In genomic region chr13:42594577-42595571, GRCh38 we compare ENCODE assay signal across 8 cellular contexts. TPM values are rescaled to one million over a fixed set of nuclear protein-coding genes. Genes with fewer than 3 reads are reported as not detected.
DNase-seq lines count a peak whose midpoint lies in the region; ATAC-seq and TF ChIP-seq lines count a peak whose summit lies in the region.

No MANE protein-coding gene starts in this region.

- H3K9ac ChIP-seq in DND-41 (ENCODE audit: low read depth, low read length): no peak overlapping the region

- CTCF ChIA-PET in activated CD8-positive, alpha-beta T cell treated with anti-CD3 and anti-CD28 coated beads for 36 hours (lab: Charles Lee): interaction anchor here (0.6 to 2.1 kb wide), 41 partner anchors 9 to 470 kb away, joined by 3 to 14 read pairs (median 4); no protein-coding TSS in a partner anchor

- no peaks in the 10 kb centered on the region for H3K9me3 ChIP-seq in DND-41 (ENCODE audit: insufficient read depth, low read length, severe bottlenecking)

- H3K36me3 ChIP-seq in DND-41 (ENCODE audit: insufficient read depth, low read length): no peaks in the 10 kb centered on the region

- intact Hi-C loops in activated CD8-positive, alpha-beta T cell treated with anti-CD3 and anti-CD28 coated beads for 36 hours (cut with micrococcal nuclease): no loop called here

- no peaks in the 10 kb centered on the region for H3K4me1 ChIP-seq in DND-41 (ENCODE audit: insufficient read depth, low read length)

- no peak overlapping the region for H3K4me3 Mint-ChIP-seq in activated CD8-positive, alpha-beta T cell treated with anti-CD3 and anti-CD28 coated beads for 36 hours
- H3K4me3 Mint-ChIP-seq in endothelial cell (ENCODE audit: unreplicated experiment): no peak overlapping the region

- H3K27ac ChIP-seq in DND-41 (ENCODE audit: low read length): no peak overlapping the region

- H3K79me2 ChIP-seq in DND-41 (ENCODE audit: insufficient read depth, low read length): no peaks in the 10 kb centered on the region

- H3K27ac Mint-ChIP-seq in activated CD8-positive, alpha-beta T cell treated with anti-CD3 and anti-CD28 coated beads for 36 hours: no peak overlapping the region
- no peak overlapping the region for H3K27ac Mint-ChIP-seq in endothelial cell (ENCODE audit: unreplicated experiment)

- no peaks in the 10 kb centered on the region for H3K36me3 Mint-ChIP-seq in activated CD8-positive, alpha-beta T cell treated with anti-CD3 and anti-CD28 coated beads for 36 hours (ENCODE audit: low read depth)
- no peaks in the 10 kb centered on the region for H3K36me3 Mint-ChIP-seq in endothelial cell (ENCODE audit: low read depth, unreplicated experiment)

- no peak overlapping the region for H2AFZ ChIP-seq in DND-41 (ENCODE audit: low read depth, low read length)

- H3K9me3 Mint-ChIP-seq in activated CD8-positive, alpha-beta T cell treated with anti-CD3 and anti-CD28 coated beads for 36 hours: no peaks in the 10 kb centered on the region
- no peaks in the 10 kb centered on the region for H3K9me3 Mint-ChIP-seq in endothelial cell (ENCODE audit: unreplicated experiment)

- H3K27me3 Mint-ChIP-seq in activated CD8-positive, alpha-beta T cell treated with anti-CD3 and anti-CD28 coated beads for 36 hours: peaks cover 6% of the 10 kb centered on the region
- no peaks in the 10 kb centered on the region for H3K27me3 Mint-ChIP-seq in endothelial cell (ENCODE audit: unreplicated experiment)

- H4K20me1 ChIP-seq in DND-41 (ENCODE audit: insufficient read depth, low read length): no peaks in the 10 kb centered on the region

- POLR2A ChIA-PET in activated CD8-positive, alpha-beta T cell treated with anti-CD3 and anti-CD28 coated beads for 36 hours (lab: Charles Lee): interaction anchor here (0.7 kb wide), 1 partner anchor 30 kb away, joined by 3 read pairs; no protein-coding TSS in a partner anchor

- peaks cover 2% of the 10 kb centered on the region for H3K27me3 ChIP-seq in DND-41 (ENCODE audit: insufficient read depth, low read length, poor library complexity)

- no peak overlapping the region for H3K4me3 ChIP-seq in DND-41 (ENCODE audit: low read depth in 1 of 2, low read length in 2 of 2)

- H3K4me1 Mint-ChIP-seq in activated CD8-positive, alpha-beta T cell treated with anti-CD3 and anti-CD28 coated beads for 36 hours (ENCODE audit: low read depth): peaks cover 2% of the 10 kb centered on the region
- no peaks in the 10 kb centered on the region for H3K4me1 Mint-ChIP-seq in endothelial cell (ENCODE audit: unreplicated experiment)

- peak; percentile 87 for TF ChIP-seq CTCF in DND-41 (IDR thresholded peaks at IDR 0.05; ENCODE audit: borderline replicate concordance, extremely low read depth, low read length, poor library complexity, severe bottlenecking)
- peak; percentile 89 for TF ChIP-seq CTCF in activated CD8-positive, alpha-beta T cell treated with anti-CD3 and anti-CD28 coated beads for 36 hours (IDR thresholded peaks at IDR 0.05)
- peak; percentile 94 for TF ChIP-seq CTCF in endothelial cell (IDR thresholded peaks at IDR 0.05; ENCODE audit: unreplicated experiment)

- DNase-seq in DND-41 (peak; percentile 57), NCI-H69 (lab: John Stamatoyannopoulos, UW) (peak; percentile 59), endothelial cell (ENCODE audit: low spot score) (peak; percentile 56), middle frontal gyrus (ENCODE audit: extremely low spot score, low spot score) (peak; percentile 51)
- DNase-seq in activated CD8-positive, alpha-beta T cell treated with anti-CD3 and anti-CD28 coated beads for 36 hours: peak; percentile 63
- DNase-seq in stimulated activated naive CD8-positive, alpha-beta T cell treated with anti-CD3 and anti-CD28 coated beads, Interleukin-15, Interleukin-2, amounts not matched to agents 100 U/mL and 50 U/mL, for 24 hours: peak; percentile 50

- no peak overlapping the region for H3K4me2 ChIP-seq in DND-41 (ENCODE audit: insufficient read depth, low read length)

- peak; percentile 75; the same call in 2 of the 3 replicates for ATAC-seq in DND-41 (ENCODE audit: insufficient read depth, low read depth)
- ATAC-seq in HG03066 (IDR thresholded peaks at IDR 0.05; ENCODE audit: low read depth, unreplicated experiment): peak; percentile 65
- peak; percentile 69 for ATAC-seq in activated CD8-positive, alpha-beta T cell treated with anti-CD3 and anti-CD28 coated beads for 36 hours
- no peak for ATAC-seq in stimulated activated naive CD8-positive, alpha-beta T cell treated with anti-CD3 and anti-CD28 coated beads, Interleukin-15, Interleukin-2, amounts not matched to agents 100 U/mL and 50 U/mL, for 24 hours
- ATAC-seq in HG03469 (IDR thresholded peaks at IDR 0.05; ENCODE audit: unreplicated experiment): no peak

RNA-seq across cellular contexts. Expression of gene TNFSF11, which starts 20.9 kb away (rescaled TPM):
- 1 to 10 TPM; 1.9 TPM for total RNA-seq in activated CD8-positive, alpha-beta T cell treated with anti-CD3 and anti-CD28 coated beads for 36 hours
- 0.21 TPM for total RNA-seq in endothelial cell (ENCODE audit: unreplicated experiment)

Comparison
In these comparisons a context has a peak if more than half of its experiments do, and no peak if none do; other contexts are left out.
1. ATAC-seq: peak in DND-41 (single experiment), HG03066 (single experiment) and activated CD8-positive, alpha-beta T cell treated with anti-CD3 and anti-CD28 coated beads for 36 hours (single experiment); none in stimulated activated naive CD8-positive, alpha-beta T cell treated with anti-CD3 and anti-CD28 coated beads, Interleukin-15, Interleukin-2, amounts not matched to agents 100 U/mL and 50 U/mL, for 24 hours (single experiment) and HG03469 (single experiment).
2. Peak in every context shown above with its lines, with median percentiles within 50 percentile points of each other: DNase-seq and CTCF ChIP-seq.